Comparison of ENCODE assay signal across 20 cellular contexts in genomic region chr5:132203916-132204315, GRCh38. TPM values are rescaled to one million over a fixed set of nuclear protein-coding genes. Genes with fewer than 3 reads are reported as not detected.
DNase-seq lines count a peak whose midpoint lies in the region; ATAC-seq, FAIRE-seq and TF ChIP-seq lines count a peak whose summit lies in the region.
"Had no signal": no experiment of that assay in that cellular context is flagged by ENCODE, and none has a peak within 500 bp of the region (broad histone marks: within the 10 kb centered on the region; RNA-seq: fewer than 3 reads in every experiment).

No MANE protein-coding gene starts in this region.

- no peak overlapping the region for H3K9ac ChIP-seq in OCI-LY1 (ENCODE audit: low read length)

- no peak overlapping the region for H3K4me2 ChIP-seq in OCI-LY1 (ENCODE audit: low read length)

- H3K27ac ChIP-seq in heart left ventricle (peak overlapping the region in 8 of 12 donors; percentile 10 to 60 (median 38)), OCI-LY1 (ENCODE audit: low read depth, low read length, poor library complexity, severe bottlenecking) (peak overlapping the region; percentile 29), dorsolateral prefrontal cortex (peak overlapping the region in 46 of 59 donors; percentile 1 to 78 (median 42)), pancreas (peak overlapping the region; percentile 70 to 86 (median 80))

- no peak overlapping the region for H2AFZ ChIP-seq in OCI-LY1 (ENCODE audit: low read length)

- H4K20me1 ChIP-seq in OCI-LY1 (ENCODE audit: insufficient read depth, low read length), result no peaks in the 10 kb centered on the region

- H3K4me3 ChIP-seq in heart left ventricle (no peak overlapping the region), OCI-LY1 (ENCODE audit: low read depth, low read length, poor library complexity, severe bottlenecking) (no peak overlapping the region), dorsolateral prefrontal cortex (no peak overlapping the region), pancreas (no peak overlapping the region)
- H3K4me3 ChIP-seq: GM12878 had no signal

- H3K27me3 ChIP-seq in heart left ventricle (no peaks in the 10 kb centered on the region), OCI-LY1 (ENCODE audit: insufficient read depth, low read length) (no peaks in the 10 kb centered on the region), dorsolateral prefrontal cortex (no peaks in the 10 kb centered on the region), pancreas (no peaks in the 10 kb centered on the region)

- in situ Hi-C loops in GM13977 (cut with MboI; ENCODE audit: low pct_unique_long_range_greater_than_20kb, low sequenced_read_pairs, unreplicated experiment), result no loop called here

- H3K79me2 ChIP-seq in OCI-LY1 (ENCODE audit: insufficient read depth, low read length), result no peaks in the 10 kb centered on the region

- 96 to 98% (median 97%) methylated on average over 6 of the region's 6 CpGs for WGBS in heart left ventricle, 4 donors
- WGBS in pancreas, 2 donors, result 73 to 74% methylated on average over 6 of the region's 6 CpGs

- no peaks in the 10 kb centered on the region for H3K9me2 ChIP-seq in OCI-LY1 (ENCODE audit: low read depth, low read length)

- TF ChIP-seq POLR2A in heart left ventricle (IDR thresholded peaks at IDR 0.05), result no peak

- H3K9me3 ChIP-seq in heart left ventricle (no peaks in the 10 kb centered on the region), OCI-LY1 (ENCODE audit: low read length) (no peaks in the 10 kb centered on the region), pancreas (no peaks in the 10 kb centered on the region)

- DNase-seq in heart left ventricle (no peak), left cardiac atrium (no peak), dorsolateral prefrontal cortex (no peak), pancreas (no peak), GM13977 (ENCODE audit: low spot score) (no peak), DMS 273 (lab: John Stamatoyannopoulos, UW; ENCODE audit: unreplicated experiment) (no peak)
- DNase-seq: COR-L47; MV-4-11; NCI-H1417 treated with DMSO at 0.1 percent for 48 hours; NCI-H2081; NK-92 treated with Interleukin-12 subunit alpha and Interleukin-12 subunit beta, amount 100 ng/mL, for 24 hours; PC-3 had no signal

- FAIRE-seq in pancreas (lab: Jason Lieb, UNC), result no peak
- FAIRE-seq: A204.1, GM12878 had no signal

- intact Hi-C loops in heart left ventricle (cut with DNase I) (no loop called here), left cardiac atrium (cut with DNase I) (no loop called here), dorsolateral prefrontal cortex (cut with DNase I) (loop anchor here in 1 of 2 donors (1.0 kb wide), 1 partner anchor 56 kb away; no protein-coding TSS in a partner anchor), pancreas (cut with DNase I) (no loop called here)

- ATAC-seq in heart left ventricle (no peak), left cardiac atrium (no peak), pancreas (peak in 1 of 4 donors; percentile 2), HG02798 (IDR thresholded peaks at IDR 0.05; ENCODE audit: poor library complexity, unreplicated experiment) (no peak)
- ATAC-seq: HCT116, PC-3 had no signal

- H3K4me1 ChIP-seq in heart left ventricle (peaks cover 0 to 52% (median 27%) of the 10 kb centered on the region in 12 donors), OCI-LY1 (ENCODE audit: insufficient read depth, low read length, severe bottlenecking) (peaks cover 53% of the 10 kb centered on the region), pancreas (peaks cover 44 to 58% (median 46%) of the 10 kb centered on the region in 3 donors)

- TF ChIP-seq CTCF in heart left ventricle (IDR thresholded peaks at IDR 0.05), result no peak
- no peak for TF ChIP-seq CTCF in OCI-LY1 (IDR thresholded peaks at IDR 0.05; ENCODE audit: low read length)
- TF ChIP-seq CTCF in dorsolateral prefrontal cortex (IDR thresholded peaks at IDR 0.05 in 54 of 56, conservative IDR thresholded peaks at IDR 0.05 in 2 of 56; ENCODE audit: low read depth in 1 of 56, partially characterized antibody in 56 of 56), result no peak
- no peak for TF ChIP-seq CTCF in pancreas (IDR thresholded peaks at IDR 0.05)
- no peak for TF ChIP-seq CTCF in GM13977 (IDR thresholded peaks at IDR 0.05; ENCODE audit: extremely low read depth, insufficient read depth, missing control alignments)

- peaks cover 0 to 83% (median 60%) of the 10 kb centered on the region in 9 donors for H3K36me3 ChIP-seq in heart left ventricle
- H3K36me3 ChIP-seq in OCI-LY1 (ENCODE audit: insufficient read depth, low read length), result no peaks in the 10 kb centered on the region
- H3K36me3 ChIP-seq in pancreas, result peaks cover 0 to 11% (median 9%) of the 10 kb centered on the region in 3 donors

- no peaks in the 10 kb centered on the region for H3F3A ChIP-seq in OCI-LY1 (ENCODE audit: insufficient read depth, low read length)

RNA-seq across cellular contexts. Expression of gene P4HA2, which starts 23.7 kb away (rescaled TPM):
- total RNA-seq in heart left ventricle (10 to 100 TPM; 41.2 to 80.7 (median 55.7) TPM), left cardiac atrium (10 to 100 TPM; 60.2 to 78.4 TPM), dorsolateral prefrontal cortex (10 to 100 TPM; 11.8 to 97.5 (median 27.5) TPM), pancreas (10 to 100 TPM; 52.8 to 85.7 (median 64.3) TPM)
- polyA plus RNA-seq in heart left ventricle (100 to 1,000 TPM in 1 of 2 donors, 10 to 100 TPM in 1; 44.3 to 140 TPM), pancreas (10 to 100 TPM; 28.3 to 34.7 TPM)

RNA-seq across cellular contexts. Expression of gene PDLIM4, which starts 53.6 kb away (rescaled TPM):
- 10 to 100 TPM in 3 of 9 donors, 1 to 10 TPM in 6; 2.4 to 16.9 (median 8.1) TPM for total RNA-seq in heart left ventricle
- 1 to 10 TPM; 5.1 to 9.1 TPM for polyA plus RNA-seq in heart left ventricle
- 10 to 100 TPM; 12.4 to 38.5 TPM for total RNA-seq in left cardiac atrium
- 10 to 100 TPM in 102 of 120 experiments, 1 to 10 TPM in 18; 4.7 to 42.5 (median 14.7) TPM for total RNA-seq in dorsolateral prefrontal cortex
- 1 to 10 TPM in 5 of 6 donors, under 1 TPM in 1; 0.83 to 6.6 (median 1.9) TPM for total RNA-seq in pancreas
- 10 to 100 TPM in 1 of 2 donors, 1 to 10 TPM in 1; 3.3 to 10.7 TPM for polyA plus RNA-seq in pancreas
- total RNA-seq: G401, HT1080 had no signal
- polyA plus RNA-seq: CD14-positive monocyte had no signal

Comparison
In these comparisons a context has a peak if more than half of its experiments do, and no peak if none do; other contexts are left out.
1. H3K27ac ChIP-seq: peak in every context shown above with its lines; median percentile 80 in pancreas; 42 in dorsolateral prefrontal cortex; 38 in heart left ventricle; 29 in OCI-LY1.